Comparison of ENCODE assay signal across 16 cellular contexts in the genomic region with DNA sequence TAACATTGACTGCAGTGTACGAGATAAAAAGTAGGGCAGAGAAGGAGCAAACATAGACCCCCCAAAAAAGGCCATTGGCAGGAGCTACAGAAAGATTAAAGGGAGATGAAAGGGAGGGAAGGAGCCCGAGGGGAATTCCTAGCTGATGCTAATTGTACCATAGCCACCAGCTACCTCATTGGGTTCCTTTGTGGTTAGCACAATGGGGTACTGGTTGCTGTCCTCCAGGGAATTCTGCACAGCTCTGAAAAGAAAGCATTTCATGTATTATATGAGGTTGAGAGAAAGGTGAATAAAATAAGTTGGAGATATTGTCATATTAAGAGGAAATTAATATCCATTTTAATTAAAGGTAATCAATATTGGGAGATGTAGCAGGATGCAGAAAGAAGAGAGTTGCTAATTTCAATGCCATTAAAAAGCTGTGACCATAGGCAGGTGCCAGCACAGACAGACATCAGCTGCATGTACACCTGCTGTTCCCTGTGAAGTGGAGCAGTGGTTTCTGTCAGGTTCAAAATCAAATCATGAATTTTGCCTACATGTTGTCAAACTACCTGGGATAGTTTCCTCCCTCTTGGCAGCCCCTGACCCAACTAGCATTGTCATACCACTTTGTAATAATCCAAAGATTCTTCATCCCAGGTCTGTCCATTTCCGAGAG.
A peak's percentile ranks its signal among the peaks of the same experiment; 100 is the strongest.
DNase-seq lines count a peak whose midpoint lies in the region; ATAC-seq and TF ChIP-seq lines count a peak whose summit lies in the region.
"Had no signal": no experiment of that assay in that cellular context is flagged by ENCODE, and none has a peak within 500 bp of the region (broad histone marks: within the 10 kb centered on the region; RNA-seq: fewer than 3 reads in every experiment).

No MANE protein-coding gene starts in this region.

- DNase-seq in neural crest cell (ENCODE audit: low read depth, low spot score) = no peak
- DNase-seq in gastrocnemius medialis = no peak
- DNase-seq in activated CD8-positive, alpha-beta T cell treated with anti-CD3 and anti-CD28 coated beads for 36 hours = no peak
- no peak for DNase-seq in natural killer cell
- DNase-seq: Calu3; CD4-positive, alpha-beta T cell; DMS53; NCI-H1048; NCI-H146; NCI-H2081; NCI-H226; NCI-H524 treated with DMSO at 0.1 percent for 48 hours had no signal

- no peaks in the 10 kb centered on the region for H3K79me2 ChIP-seq in OCI-LY3 (ENCODE audit: low read length)

- H3K27ac Mint-ChIP-seq in neural crest cell (ENCODE audit: unreplicated experiment) (peak overlapping the region; percentile 58), natural killer cell (no peak overlapping the region)
- H3K27ac Mint-ChIP-seq in activated CD8-positive, alpha-beta T cell treated with anti-CD3 and anti-CD28 coated beads for 36 hours = no peak overlapping the region
- H3K27ac Mint-ChIP-seq: CD4-positive, alpha-beta T cell had no signal

- in situ Hi-C loops in gastrocnemius medialis (cut with MboI; ENCODE audit: low sequenced_read_pairs in 4 of 4) = no loop called here

- H3K9me3 ChIP-seq in OCI-LY3 (ENCODE audit: insufficient read depth, low read length) (no peaks in the 10 kb centered on the region), gastrocnemius medialis (no peaks in the 10 kb centered on the region)
- H3K9me3 ChIP-seq: HAP-1 had no signal

- H3K27me3 Mint-ChIP-seq in neural crest cell (ENCODE audit: low read depth) (no peaks in the 10 kb centered on the region), natural killer cell (ENCODE audit: low read depth in 2 of 2) (no peaks in the 10 kb centered on the region)
- no peaks in the 10 kb centered on the region for H3K27me3 Mint-ChIP-seq in activated CD8-positive, alpha-beta T cell treated with anti-CD3 and anti-CD28 coated beads for 36 hours
- H3K27me3 Mint-ChIP-seq: CD4-positive, alpha-beta T cell had no signal

- CTCF ChIA-PET in activated CD8-positive, alpha-beta T cell treated with anti-CD3 and anti-CD28 coated beads for 36 hours (lab: Charles Lee) = no interaction called here

- TF ChIP-seq CTCF in OCI-LY3 (IDR thresholded peaks at IDR 0.05; ENCODE audit: low read depth, low read length) = no peak
- TF ChIP-seq CTCF in neural crest cell (conservative IDR thresholded peaks at IDR 0.05) = no peak
- TF ChIP-seq CTCF in gastrocnemius medialis (IDR thresholded peaks at IDR 0.05 in 4 of 5, conservative IDR thresholded peaks at IDR 0.05 in 1 of 5) = no peak
- no peak for TF ChIP-seq CTCF in activated CD8-positive, alpha-beta T cell treated with anti-CD3 and anti-CD28 coated beads for 36 hours (IDR thresholded peaks at IDR 0.05)
- no peak for TF ChIP-seq CTCF in natural killer cell (IDR thresholded peaks at IDR 0.05)

- H3K4me3 Mint-ChIP-seq in neural crest cell (peak overlapping the region; percentile 14), natural killer cell (no peak overlapping the region)
- H3K4me3 Mint-ChIP-seq in activated CD8-positive, alpha-beta T cell treated with anti-CD3 and anti-CD28 coated beads for 36 hours = no peak overlapping the region
- H3K4me3 Mint-ChIP-seq: CD4-positive, alpha-beta T cell had no signal

- H3K4me3 ChIP-seq in OCI-LY3 (ENCODE audit: low read length) = peak overlapping the region; percentile 36
- H3K4me3 ChIP-seq in gastrocnemius medialis = no peak overlapping the region
- H3K4me3 ChIP-seq: HAP-1 had no signal

- H2AFZ ChIP-seq in OCI-LY3 (ENCODE audit: low read depth, low read length) = no peak overlapping the region

- peak; percentile 24 for ATAC-seq in GM18868 (IDR thresholded peaks at IDR 0.05; ENCODE audit: unreplicated experiment)
- peak; percentile 16 for ATAC-seq in HG02759 (IDR thresholded peaks at IDR 0.05; ENCODE audit: unreplicated experiment)
- ATAC-seq in gastrocnemius medialis = no peak
- no peak for ATAC-seq in activated CD8-positive, alpha-beta T cell treated with anti-CD3 and anti-CD28 coated beads for 36 hours
- ATAC-seq in natural killer cell = no peak

- peaks cover 12% of the 10 kb centered on the region; the same call in 1 of the 2 replicates for H3K27me3 ChIP-seq in OCI-LY3 (ENCODE audit: low read depth, low read length)
- H3K27me3 ChIP-seq in gastrocnemius medialis = no peaks in the 10 kb centered on the region

- H3K4me1 Mint-ChIP-seq in neural crest cell (peaks cover 35% of the 10 kb centered on the region), natural killer cell (no peaks in the 10 kb centered on the region)
- H3K4me1 Mint-ChIP-seq in activated CD8-positive, alpha-beta T cell treated with anti-CD3 and anti-CD28 coated beads for 36 hours (ENCODE audit: low read depth) = no peaks in the 10 kb centered on the region

- TF ChIP-seq POLR2A in gastrocnemius medialis (IDR thresholded peaks at IDR 0.05) = no peak

- H3K36me3 Mint-ChIP-seq in neural crest cell (ENCODE audit: low read depth) = no peaks in the 10 kb centered on the region
- H3K36me3 Mint-ChIP-seq in activated CD8-positive, alpha-beta T cell treated with anti-CD3 and anti-CD28 coated beads for 36 hours (ENCODE audit: low read depth) = no peaks in the 10 kb centered on the region
- H3K36me3 Mint-ChIP-seq in natural killer cell = peaks cover 2% of the 10 kb centered on the region

- intact Hi-C loops in gastrocnemius medialis (cut with DNase I; ENCODE audit: low total_unique reads) (no loop called here), natural killer cell (cut with micrococcal nuclease) (no loop called here)
- intact Hi-C loops in activated CD8-positive, alpha-beta T cell treated with anti-CD3 and anti-CD28 coated beads for 36 hours (cut with micrococcal nuclease) = no loop called here

- H3K9ac ChIP-seq in OCI-LY3 (ENCODE audit: low read length) = no peak overlapping the region

- peak overlapping the region; percentile 68 for H3K4me2 ChIP-seq in OCI-LY3 (ENCODE audit: low read length)

- H3K4me1 ChIP-seq in OCI-LY3 (ENCODE audit: low read length) = peaks cover 57% of the 10 kb centered on the region
- no peaks in the 10 kb centered on the region for H3K4me1 ChIP-seq in gastrocnemius medialis
- H3K4me1 ChIP-seq: HAP-1 had no signal

- H3K27ac ChIP-seq in OCI-LY3 (ENCODE audit: low read length) = peak overlapping the region; percentile 33
- no peak overlapping the region for H3K27ac ChIP-seq in gastrocnemius medialis

- POLR2A ChIA-PET in activated CD8-positive, alpha-beta T cell treated with anti-CD3 and anti-CD28 coated beads for 36 hours (lab: Charles Lee) = no interaction called here

- H3K36me3 ChIP-seq in OCI-LY3 (replicated peaks; ENCODE audit: low read depth, low read length) (no peaks in the 10 kb centered on the region), gastrocnemius medialis (no peaks in the 10 kb centered on the region)
- H3K36me3 ChIP-seq: HAP-1 had no signal

- H3K9me3 Mint-ChIP-seq in neural crest cell = peaks cover 4% of the 10 kb centered on the region
- H3K9me3 Mint-ChIP-seq in activated CD8-positive, alpha-beta T cell treated with anti-CD3 and anti-CD28 coated beads for 36 hours = peaks cover 4% of the 10 kb centered on the region
- H3K9me3 Mint-ChIP-seq in natural killer cell = peaks cover 15 to 22% of the 10 kb centered on the region in 2 donors

- H4K20me1 ChIP-seq in OCI-LY3 (ENCODE audit: insufficient read depth, low read length) = no peaks in the 10 kb centered on the region

Comparison
In these comparisons a context has a peak if more than half of its experiments do, and no peak if none do; other contexts are left out.
1. ATAC-seq: peak in GM18868 (single experiment) and HG02759 (single experiment); none in gastrocnemius medialis (0 of 2), activated CD8-positive, alpha-beta T cell treated with anti-CD3 and anti-CD28 coated beads for 36 hours (single experiment) and natural killer cell (0 of 3).